1 cellular context compared by ENCODE assay signal in the genomic region with DNA sequence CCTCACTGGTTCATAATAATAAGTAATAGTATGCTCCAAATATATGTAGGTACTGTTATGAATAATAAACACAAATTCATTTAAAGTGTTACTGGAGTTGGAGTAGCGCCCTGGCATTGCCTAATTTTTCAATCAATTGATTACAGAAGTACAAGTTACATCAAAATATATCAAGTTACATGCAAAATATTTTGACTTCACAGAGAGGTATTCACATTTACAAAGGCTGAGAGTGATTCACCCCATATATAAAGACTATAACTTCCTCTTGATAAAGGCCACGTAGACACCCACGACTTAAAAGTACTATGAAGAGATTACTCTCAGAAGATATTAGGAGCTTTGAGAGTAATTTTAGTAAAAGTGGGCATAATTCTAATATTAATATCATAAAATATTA.
A peak's percentile ranks its signal among the peaks of the same experiment; 100 is the strongest.
TF ChIP-seq lines count a peak whose summit lies in the region.

No MANE protein-coding gene starts in this region.

TF ChIP-seq in endothelial cell of umbilical vein, 7 proteins besides CTCF, POLR2A, EP300 and RAD21:
- TF ChIP-seq EZH2 (IDR thresholded peaks at IDR 0.05; ENCODE audit: borderline replicate concordance, low read depth, low read length, severe bottlenecking) = no peak
- TF ChIP-seq FOS (IDR thresholded peaks at IDR 0.05; ENCODE audit: borderline replicate concordance, insufficient read depth, low read length) = peak; percentile 76
- no peak for TF ChIP-seq POLR2AphosphoS5 (IDR thresholded peaks at IDR 0.05; ENCODE audit: insufficient read depth, low read depth, low read length)
- no peak for TF ChIP-seq GATA2 (IDR thresholded peaks at IDR 0.05; ENCODE audit: insufficient read depth, insufficient read length, low read depth, low read length)
- no peak for TF ChIP-seq MYC (IDR thresholded peaks at IDR 0.05; ENCODE audit: low read depth, low read length)
- TF ChIP-seq, protein P1, sequence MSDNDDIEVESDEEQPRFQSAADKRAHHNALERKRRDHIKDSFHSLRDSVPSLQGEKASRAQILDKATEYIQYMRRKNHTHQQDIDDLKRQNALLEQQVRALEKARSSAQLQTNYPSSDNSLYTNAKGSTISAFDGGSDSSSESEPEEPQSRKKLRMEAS (IDR thresholded peaks at IDR 0.05; ENCODE audit: insufficient read depth, insufficient read length) = no peak
- TF ChIP-seq JUN (IDR thresholded peaks at IDR 0.05; ENCODE audit: borderline replicate concordance, insufficient read depth, insufficient read length, low read depth) = peak; percentile 7
